In genomic region chr5:171451421-171451820, GRCh38 we compare ENCODE assay signal across 10 cellular contexts. TPM values are rescaled to one million over a fixed set of nuclear protein-coding genes. Genes with fewer than 3 reads are reported as not detected.
DNase-seq lines count a peak whose midpoint lies in the region; ATAC-seq, FAIRE-seq and TF ChIP-seq lines count a peak whose summit lies in the region.
"Had no signal": no experiment of that assay in that cellular context is flagged by ENCODE, and none has a peak within 500 bp of the region (broad histone marks: within the 10 kb centered on the region; RNA-seq: fewer than 3 reads in every experiment).

No MANE protein-coding gene starts in this region.

- no peaks in the 10 kb centered on the region for H3K79me2 ChIP-seq in PC-3 (ENCODE audit: low read length)

- no peak overlapping the region for H3K4me2 ChIP-seq in PC-3 (ENCODE audit: low read length)

- no peak overlapping the region for H2AFZ ChIP-seq in PC-3 (ENCODE audit: low read length)

- peaks cover 4 to 19% (median 13%) of the 10 kb centered on the region in 3 donors for H3K4me1 ChIP-seq in esophagus squamous epithelium
- H3K4me1 ChIP-seq in PC-3 (ENCODE audit: insufficient read depth, low read length) = no peaks in the 10 kb centered on the region

- TF ChIP-seq CTCF in AG09309 (IDR thresholded peaks at IDR 0.05; ENCODE audit: control insufficient read depth, insufficient read depth, low read depth, low read length, missing control alignments) = no peak
- no peak for TF ChIP-seq CTCF in esophagus squamous epithelium (IDR thresholded peaks at IDR 0.05)
- no peak for TF ChIP-seq CTCF in osteocyte (IDR thresholded peaks at IDR 0.05)
- no peak for TF ChIP-seq CTCF in PC-3 (conservative IDR thresholded peaks at IDR 0.05; ENCODE audit: low read depth, low read length)

- CTCF ChIA-PET in PC-3 (lab: Charles Lee) = no interaction called here

- no peaks in the 10 kb centered on the region for H3K9me3 Mint-ChIP-seq in osteocyte (ENCODE audit: unreplicated experiment)
- H3K9me3 Mint-ChIP-seq: activated T-helper 2 cell treated with anti-CD3 and anti-CD28 coated beads, Interferon-gamma antibody, Interleukin-2, Interleukin-4, amounts not matched to agents 10 μg/mL and 5 μg/mL and 100 μg/mL, durations not matched to agents 14 hours and 24 hours and 36 hours had no signal

- H3K4me1 Mint-ChIP-seq in osteocyte (ENCODE audit: unreplicated experiment) = peaks cover 28% of the 10 kb centered on the region

- no peaks in the 10 kb centered on the region for H4K20me1 ChIP-seq in PC-3 (ENCODE audit: low read length)

- H3K27ac ChIP-seq in esophagus squamous epithelium = peak overlapping the region; percentile 49 to 89 (median 81)
- H3K27ac ChIP-seq in PC-3 (ENCODE audit: low read length) = no peak overlapping the region

- no peak for TF ChIP-seq POLR2A in esophagus squamous epithelium (IDR thresholded peaks at IDR 0.05)

- no peaks in the 10 kb centered on the region for H3K9me2 ChIP-seq in PC-3 (replicated peaks; ENCODE audit: low read length)

- H3K9me3 ChIP-seq in esophagus squamous epithelium = no peaks in the 10 kb centered on the region
- no peaks in the 10 kb centered on the region for H3K9me3 ChIP-seq in PC-3 (ENCODE audit: low read length)

- no peaks in the 10 kb centered on the region for H3K36me3 Mint-ChIP-seq in osteocyte (ENCODE audit: unreplicated experiment)
- H3K36me3 Mint-ChIP-seq: CD4-positive, CD25-positive, alpha-beta regulatory T cell had no signal

- DNase-seq in AG09309 (ENCODE audit: low read depth) (no peak), NCI-H69 (lab: John Stamatoyannopoulos, UW) (peak; percentile 55), esophagus squamous epithelium (lab: John Stamatoyannopoulos, UW) (no peak), osteocyte (ENCODE audit: extremely low spot score, unreplicated experiment) (no peak), PC-3 (no peak), midbrain (lab: John Stamatoyannopoulos, UW) (no peak), GM19239 (ENCODE audit: insufficient read length, low spot score) (no peak)
- DNase-seq in activated CD4-positive, alpha-beta T cell treated with anti-CD3 and anti-CD28 coated beads, Interleukin-2, amount 50 U/mL, for 1 hour = no peak

- no peaks in the 10 kb centered on the region for H3K36me3 ChIP-seq in esophagus squamous epithelium
- no peaks in the 10 kb centered on the region for H3K36me3 ChIP-seq in PC-3 (ENCODE audit: low read depth, low read length)

- no peak for ATAC-seq in PC-3

- H3K27ac Mint-ChIP-seq in osteocyte (ENCODE audit: unreplicated experiment) = peak overlapping the region; percentile 66
- H3K27ac Mint-ChIP-seq: activated T-helper 2 cell treated with anti-CD3 and anti-CD28 coated beads, Interferon-gamma antibody, Interleukin-2, Interleukin-4, amounts not matched to agents 10 μg/mL and 5 μg/mL and 100 μg/mL, durations not matched to agents 14 hours and 24 hours and 36 hours; CD4-positive, CD25-positive, alpha-beta regulatory T cell had no signal

- FAIRE-seq in GM19239 (lab: Jason Lieb, UNC) = no peak

- H3K27me3 Mint-ChIP-seq in osteocyte (ENCODE audit: unreplicated experiment) = no peaks in the 10 kb centered on the region

- peak overlapping the region; percentile 15 for H3K4me3 ChIP-seq in AG09309 (ENCODE audit: control insufficient read depth, low read depth, low read length)
- peak overlapping the region; percentile 43 to 67 (median 50) for H3K4me3 ChIP-seq in esophagus squamous epithelium
- H3K4me3 ChIP-seq in PC-3 (ENCODE audit: low read length) = no peak overlapping the region

- no peak overlapping the region for H3K9ac ChIP-seq in PC-3 (ENCODE audit: low read length)

- intact Hi-C loops in esophagus squamous epithelium (cut with DNase I) (no loop called here), PC-3 (cut with micrococcal nuclease) (no loop called here)

- H3F3A ChIP-seq in PC-3 (ENCODE audit: low read length, unreplicated experiment) = no peaks in the 10 kb centered on the region

- 68 to 79% methylated on average over 9 to 15 of the region's 17 CpGs for WGBS in esophagus squamous epithelium, 2 donors

- H3K4me3 Mint-ChIP-seq in osteocyte (ENCODE audit: unreplicated experiment) = peak overlapping the region; percentile 23

- POLR2A ChIA-PET in PC-3 (lab: Charles Lee; ENCODE audit: unreplicated experiment) = no interaction called here

- H3K27me3 ChIP-seq in esophagus squamous epithelium = peaks cover 0 to 31% (median 0%) of the 10 kb centered on the region in 4 donors
- H3K27me3 ChIP-seq in PC-3 (ENCODE audit: low read length) = peaks cover 38% of the 10 kb centered on the region

- no TSS peak for BruUV-seq in PC-3 (replicated peaks; lab: Mats Ljungman, UMichigan)

RNA-seq across cellular contexts. Expression of gene FGF18, which starts 32.0 kb away (rescaled TPM):
- total RNA-seq in esophagus squamous epithelium (under 1 TPM in 3 of 4 donors, not detected in 1; 0.15 to 0.29 (median 0.19) TPM), osteocyte (5.9 and 6.0 TPM in 2 replicates), PC-3 (2014; rRNA removed) (0.26 TPM in 1 of 2 replicates, not detected in the other)
- total RNA-seq: activated T-helper 2 cell treated with anti-CD3 and anti-CD28 coated beads, Interferon-gamma antibody, Interleukin-2, Interleukin-4, amounts not matched to agents 10 μg/mL and 5 μg/mL and 100 μg/mL, durations not matched to agents 14 hours and 24 hours and 36 hours had no signal
